Comparison of ENCODE assay signal across 14 cellular contexts in the genomic region with DNA sequence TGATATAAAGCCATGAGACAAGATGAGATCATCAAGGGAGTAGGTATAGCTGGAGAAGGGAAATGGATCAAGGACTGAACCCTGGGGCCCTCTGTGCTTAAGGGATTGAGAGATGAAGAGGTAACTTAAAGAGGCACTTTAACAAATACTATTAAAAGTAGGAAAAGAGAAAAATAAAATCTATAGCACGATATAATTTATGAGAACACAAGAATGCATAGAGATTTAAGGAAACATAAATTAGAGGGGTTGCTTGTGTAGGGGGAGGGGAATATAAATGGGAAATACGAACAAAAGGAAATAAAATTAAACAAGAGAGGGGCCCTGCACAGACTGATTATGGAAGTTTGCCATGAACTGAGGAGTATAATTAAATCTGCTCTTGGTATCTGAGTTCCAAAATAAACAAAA. TPM values are rescaled to one million over a fixed set of nuclear protein-coding genes. Genes with fewer than 3 reads are reported as not detected.
"Had no signal": no experiment of that assay in that cellular context is flagged by ENCODE, and none has a peak within 500 bp of the region (broad histone marks: within the 10 kb centered on the region; RNA-seq: fewer than 3 reads in every experiment).

No MANE protein-coding gene starts in this region.

- H3K4me1 Mint-ChIP-seq: activated CD4-positive, alpha-beta T cell treated with anti-CD3 and anti-CD28 coated beads, Interleukin-2, amount 10 ng/mL, durations not matched to agents 24 days and 14 days had no signal

- H3K36me3 Mint-ChIP-seq: natural killer cell treated with Interleukin-12 subunit alpha and Interleukin-12 subunit beta and Interleukin-15 and Interleukin-18, amount 100 ng/mL, for 72 hours; WTC11 had no signal

- H3K27ac Mint-ChIP-seq: activated CD4-positive, alpha-beta T cell treated with anti-CD3 and anti-CD28 coated beads, Interleukin-2, amount 10 ng/mL, durations not matched to agents 24 days and 14 days; endodermal cell; natural killer cell treated with Interleukin-12 subunit alpha and Interleukin-12 subunit beta and Interleukin-15 and Interleukin-18, amount 100 ng/mL, for 72 hours; WTC11 had no signal

- H3K27me3 ChIP-seq: esophagus muscularis mucosa had no signal

- H3K9me3 Mint-ChIP-seq: activated CD4-positive, alpha-beta T cell treated with anti-CD3 and anti-CD28 coated beads, Interleukin-2, amount 10 ng/mL, durations not matched to agents 24 days and 14 days; endodermal cell; natural killer cell treated with Interleukin-12 subunit alpha and Interleukin-12 subunit beta and Interleukin-15 and Interleukin-18, amount 100 ng/mL, for 72 hours; WTC11 had no signal

- ATAC-seq: left cardiac atrium; natural killer cell treated with Interleukin-12 subunit alpha and Interleukin-12 subunit beta and Interleukin-15 and Interleukin-18, amount 100 ng/mL, for 72 hours; WTC11 had no signal

- H3K4me3 ChIP-seq: esophagus muscularis mucosa had no signal

- H3K36me3 ChIP-seq: esophagus muscularis mucosa had no signal

- H3K9me3 ChIP-seq: esophagus muscularis mucosa had no signal

- H3K4me3 Mint-ChIP-seq: activated CD4-positive, alpha-beta T cell treated with anti-CD3 and anti-CD28 coated beads, Interleukin-2, amount 10 ng/mL, durations not matched to agents 24 days and 14 days; endodermal cell; natural killer cell treated with Interleukin-12 subunit alpha and Interleukin-12 subunit beta and Interleukin-15 and Interleukin-18, amount 100 ng/mL, for 72 hours; WTC11 had no signal

- H3K27me3 Mint-ChIP-seq: natural killer cell treated with Interleukin-12 subunit alpha and Interleukin-12 subunit beta and Interleukin-15 and Interleukin-18, amount 100 ng/mL, for 72 hours had no signal

- DNase-seq: activated CD4-positive, alpha-beta T cell treated with anti-CD3 and anti-CD28 coated beads, Interleukin-2, amount 10 ng/mL, durations not matched to agents 24 days and 14 days; activated naive CD4-positive, alpha-beta T cell treated with Interleukin-2 at 50 U/mL for 16 hours; central memory CD4-positive, alpha-beta T cell; cortex of kidney; endodermal cell; left cardiac atrium; occipital lobe; stimulated activated CD4-positive, alpha-beta T cell treated with anti-CD3 and anti-CD28 coated beads, Interleukin-12 subunit alpha, Interleukin-12 subunit beta, amount 100 ng/mL, for 4 hours; stimulated activated CD4-positive, alpha-beta T cell treated with anti-CD3 and anti-CD28 coated beads, Interleukin-2, amount 100 ng/mL, for 48 hours; stimulated activated naive CD4-positive, alpha-beta T cell treated with Interleukin-2 at 50 U/mL for 16 hours; T-helper 1 cell had no signal

RNA-seq across cellular contexts. Expression of a gene that starts 15.6 kb away (rescaled TPM):
- total RNA-seq: activated CD4-positive, alpha-beta T cell treated with anti-CD3 and anti-CD28 coated beads, Interleukin-2, amount 10 ng/mL, durations not matched to agents 24 days and 14 days had no signal
